30 cellular contexts compared by ENCODE assay signal in the genomic region with DNA sequence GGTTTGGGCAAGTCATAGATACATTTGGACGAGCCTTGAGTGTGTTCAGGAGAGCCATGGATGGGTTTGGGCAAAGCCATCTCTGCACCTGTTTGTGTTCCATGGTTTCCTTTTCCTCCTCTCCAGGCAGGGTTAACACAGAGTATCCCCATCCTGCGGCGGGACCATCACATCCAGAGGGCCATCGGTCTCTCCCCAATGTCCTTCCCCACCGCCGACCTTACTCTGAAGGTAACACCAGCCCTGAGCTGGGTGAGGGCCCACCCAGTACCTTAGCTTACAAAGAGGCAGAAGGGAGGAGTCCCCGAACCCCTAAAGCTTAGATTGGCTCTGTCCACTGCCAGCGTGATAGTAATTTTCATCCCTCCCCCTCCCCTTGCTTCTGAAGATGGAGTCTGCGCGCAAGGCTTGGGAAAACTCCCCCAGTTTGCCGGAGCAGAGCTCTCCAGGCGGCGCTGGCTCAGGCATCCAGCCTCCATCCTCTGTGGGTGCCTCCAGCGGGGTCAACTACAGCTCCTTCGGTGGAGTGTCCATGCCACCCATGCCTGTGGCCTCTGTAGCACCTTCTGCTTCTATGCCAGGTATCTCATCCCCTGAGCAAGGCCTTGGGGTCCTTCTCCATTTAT. TPM values are rescaled to one million over a fixed set of nuclear protein-coding genes. Genes with fewer than 3 reads are reported as not detected.
DNase-seq lines count a peak whose midpoint lies in the region; ATAC-seq and TF ChIP-seq lines count a peak whose summit lies in the region.
"Had no signal": no experiment of that assay in that cellular context is flagged by ENCODE, and none has a peak within 500 bp of the region (broad histone marks: within the 10 kb centered on the region; RNA-seq: fewer than 3 reads in every experiment).

No MANE protein-coding gene starts in this region.

- TF ChIP-seq CTCF in RWPE1 (conservative IDR thresholded peaks at IDR 0.05; ENCODE audit: low read depth) (no peak), spleen (IDR thresholded peaks at IDR 0.05 in 8 of 11, conservative IDR thresholded peaks at IDR 0.05 in 3 of 11) (no peak)

- H3K27me3 ChIP-seq in muscle layer of colon (ENCODE audit: control insufficient read depth in 1 of 2, insufficient read depth in 2 of 2, low read length in 2 of 2), result no peaks in the 10 kb centered on the region
- H3K27me3 ChIP-seq in spleen (replicated peaks in 1 of 7), result no peaks in the 10 kb centered on the region
- H3K27me3 ChIP-seq: colonic mucosa, thyroid gland, vagina had no signal

- CTCF ChIA-PET in RWPE1 (lab: Yijun Ruan, JAX), result interaction anchor here (0.5 to 0.6 kb wide), 3 partner anchors 29 to 996 kb away, joined by 3 to 4 read pairs (median 3); no protein-coding TSS in a partner anchor

- peaks cover 93% of the 10 kb centered on the region for H3K36me3 ChIP-seq in muscle layer of colon (ENCODE audit: insufficient read depth, low read length)
- H3K36me3 ChIP-seq in spleen, result peaks cover 3 to 100% (median 97%) of the 10 kb centered on the region in 6 donors

- no peak overlapping the region for H3K9ac ChIP-seq in muscle layer of colon (ENCODE audit: low read length)

- POLR2A ChIA-PET in activated naive CD8-positive, alpha-beta T cell treated with anti-CD3 and anti-CD28 coated beads, Interleukin-2, amount 10 ng/mL, durations not matched to agents 7 days and 5 days (lab: Charles Lee), result no interaction called here
- POLR2A ChIA-PET in RWPE1 (lab: Yijun Ruan, JAX; ENCODE audit: low non-redundant PET), result no interaction called here

- H3K4me3 Mint-ChIP-seq in activated naive CD8-positive, alpha-beta T cell treated with anti-CD3 and anti-CD28 coated beads, Interleukin-2, amount 10 ng/mL, durations not matched to agents 7 days and 5 days, result no peak overlapping the region
- no peak overlapping the region for H3K4me3 Mint-ChIP-seq in activated naive CD8-positive, alpha-beta T cell treated with anti-CD3 and anti-CD28 coated beads, Interleukin-2, amount 50 U/mL, for 24 hours
- H3K4me3 Mint-ChIP-seq: activated CD8-positive, alpha-beta memory T cell treated with anti-CD3 and anti-CD28 coated beads, Interleukin-2, amount 10 ng/mL, durations not matched to agents 7 days and 5 days; activated naive CD8-positive, alpha-beta T cell; activated T-helper 1 cell treated with anti-CD3 and anti-CD28 coated beads, Interleukin-12 subunit alpha, Interleukin-12 subunit beta, Interleukin-2, Interleukin-4 antibody, amounts not matched to agents 30 ng/mL and 10 ng/mL and 1 ng/mL, durations not matched to agents 14 hours and 24 hours and 36 hours; CD4-positive, alpha-beta T cell; mesothelial cell of epicardium; naive B cell; stimulated activated naive CD8-positive, alpha-beta T cell treated with anti-CD3 and anti-CD28 coated beads, Interleukin-15, Interleukin-2, amounts not matched to agents 100 ng/mL and 50 ng/mL, for 24 hours had no signal

- intact Hi-C loops in spleen (cut with DNase I; ENCODE audit: low total_unique reads), result loop anchor here (10.0 kb wide), 1 partner anchor 120 kb away; no protein-coding TSS in a partner anchor

- H3K4me3 ChIP-seq in muscle layer of colon (ENCODE audit: low read depth in 1 of 2, low read length in 2 of 2) (no peak overlapping the region), spleen (no peak overlapping the region)
- H3K4me3 ChIP-seq: A549, colonic mucosa, K562, thyroid gland, vagina had no signal

- DNase-seq in activated naive CD8-positive, alpha-beta T cell treated with anti-CD3 and anti-CD28 coated beads, Interleukin-2, amount 10 ng/mL, durations not matched to agents 7 days and 5 days, result no peak
- DNase-seq in activated naive CD8-positive, alpha-beta T cell treated with anti-CD3 and anti-CD28 coated beads, Interleukin-2, amount 50 U/mL, for 24 hours, result no peak
- DNase-seq in RWPE1 (ENCODE audit: low spot score) (no peak), spleen (peak; percentile 40), NCI-H1105 (lab: John Stamatoyannopoulos, UW) (no peak), activated gamma-delta T cell (lab: John Stamatoyannopoulos, UW) (no peak), COLO829 (ENCODE audit: low spot score) (no peak)
- DNase-seq: activated CD4-positive, alpha-beta T cell treated with anti-CD3 and anti-CD28 coated beads, Interleukin-2, amount 50 U/mL, for 4 hours; activated CD8-positive, alpha-beta memory T cell treated with anti-CD3 and anti-CD28 coated beads, Interleukin-2, amount 10 ng/mL, durations not matched to agents 7 days and 5 days; CD4-positive, alpha-beta T cell; colonic mucosa; effector CD4-positive, alpha-beta T cell; naive B cell; NCI-H1105 treated with DMSO at 0.1 percent for 48 hours; NCI-H187 treated with DMSO at 0.1 percent for 48 hours; NCI-H2171 treated with DMSO at 0.1 percent for 48 hours; NCI-H524; nucleus accumbens; PC-3; small intestine; T-helper 2 cell; thyroid gland had no signal

- 94 to 97% (median 96%) methylated on average over 14 to 15 of the region's 15 CpGs for WGBS in spleen, 5 donors

- H3K27ac Mint-ChIP-seq in activated naive CD8-positive, alpha-beta T cell treated with anti-CD3 and anti-CD28 coated beads, Interleukin-2, amount 10 ng/mL, durations not matched to agents 7 days and 5 days, result peak overlapping the region; percentile 34
- H3K27ac Mint-ChIP-seq in activated naive CD8-positive, alpha-beta T cell treated with anti-CD3 and anti-CD28 coated beads, Interleukin-2, amount 50 U/mL, for 24 hours, result no peak overlapping the region
- H3K27ac Mint-ChIP-seq: activated CD8-positive, alpha-beta memory T cell treated with anti-CD3 and anti-CD28 coated beads, Interleukin-2, amount 10 ng/mL, durations not matched to agents 7 days and 5 days; activated naive CD8-positive, alpha-beta T cell; activated T-helper 1 cell treated with anti-CD3 and anti-CD28 coated beads, Interleukin-12 subunit alpha, Interleukin-12 subunit beta, Interleukin-2, Interleukin-4 antibody, amounts not matched to agents 30 ng/mL and 10 ng/mL and 1 ng/mL, durations not matched to agents 14 hours and 24 hours and 36 hours; CD4-positive, alpha-beta T cell; mesothelial cell of epicardium; stimulated activated naive CD8-positive, alpha-beta T cell treated with anti-CD3 and anti-CD28 coated beads, Interleukin-15, Interleukin-2, amounts not matched to agents 100 ng/mL and 50 ng/mL, for 24 hours had no signal

- H3K4me1 Mint-ChIP-seq in activated naive CD8-positive, alpha-beta T cell treated with anti-CD3 and anti-CD28 coated beads, Interleukin-2, amount 10 ng/mL, durations not matched to agents 7 days and 5 days, result peaks cover 2% of the 10 kb centered on the region
- H3K4me1 Mint-ChIP-seq in activated naive CD8-positive, alpha-beta T cell treated with anti-CD3 and anti-CD28 coated beads, Interleukin-2, amount 50 U/mL, for 24 hours, result no peaks in the 10 kb centered on the region
- H3K4me1 Mint-ChIP-seq: activated CD8-positive, alpha-beta memory T cell treated with anti-CD3 and anti-CD28 coated beads, Interleukin-2, amount 10 ng/mL, durations not matched to agents 7 days and 5 days had no signal

- H3K4me1 ChIP-seq in muscle layer of colon (ENCODE audit: insufficient read depth, low read length), result peaks cover 27% of the 10 kb centered on the region
- H3K4me1 ChIP-seq in spleen, result no peaks in the 10 kb centered on the region
- H3K4me1 ChIP-seq: A549, colonic mucosa, thyroid gland had no signal

- ATAC-seq in activated naive CD8-positive, alpha-beta T cell treated with anti-CD3 and anti-CD28 coated beads, Interleukin-2, amount 10 ng/mL, durations not matched to agents 7 days and 5 days (ENCODE audit: low read depth), result no peak
- no peak for ATAC-seq in activated naive CD8-positive, alpha-beta T cell treated with anti-CD3 and anti-CD28 coated beads, Interleukin-2, amount 50 U/mL, for 24 hours
- ATAC-seq: A549; activated CD8-positive, alpha-beta memory T cell treated with anti-CD3 and anti-CD28 coated beads, Interleukin-2, amount 10 ng/mL, durations not matched to agents 7 days and 5 days; K562; PC-3 had no signal

- TF ChIP-seq POLR2A in spleen (IDR thresholded peaks at IDR 0.05), result no peak

- peaks cover 31% of the 10 kb centered on the region for H3K36me3 Mint-ChIP-seq in activated naive CD8-positive, alpha-beta T cell treated with anti-CD3 and anti-CD28 coated beads, Interleukin-2, amount 10 ng/mL, durations not matched to agents 7 days and 5 days
- H3K36me3 Mint-ChIP-seq in activated naive CD8-positive, alpha-beta T cell treated with anti-CD3 and anti-CD28 coated beads, Interleukin-2, amount 50 U/mL, for 24 hours (ENCODE audit: low read depth), result peaks cover 50% of the 10 kb centered on the region

- no peaks in the 10 kb centered on the region for H3K9me3 Mint-ChIP-seq in activated naive CD8-positive, alpha-beta T cell treated with anti-CD3 and anti-CD28 coated beads, Interleukin-2, amount 10 ng/mL, durations not matched to agents 7 days and 5 days
- no peaks in the 10 kb centered on the region for H3K9me3 Mint-ChIP-seq in activated naive CD8-positive, alpha-beta T cell treated with anti-CD3 and anti-CD28 coated beads, Interleukin-2, amount 50 U/mL, for 24 hours
- H3K9me3 Mint-ChIP-seq: activated T-helper 1 cell treated with anti-CD3 and anti-CD28 coated beads, Interleukin-12 subunit alpha, Interleukin-12 subunit beta, Interleukin-2, Interleukin-4 antibody, amounts not matched to agents 30 ng/mL and 10 ng/mL and 1 ng/mL, durations not matched to agents 14 hours and 24 hours and 36 hours; CD4-positive, alpha-beta T cell; mesothelial cell of epicardium; naive B cell; stimulated activated naive CD8-positive, alpha-beta T cell treated with anti-CD3 and anti-CD28 coated beads, Interleukin-15, Interleukin-2, amounts not matched to agents 100 ng/mL and 50 ng/mL, for 24 hours had no signal

- H3K27me3 Mint-ChIP-seq in activated naive CD8-positive, alpha-beta T cell treated with anti-CD3 and anti-CD28 coated beads, Interleukin-2, amount 10 ng/mL, durations not matched to agents 7 days and 5 days, result no peaks in the 10 kb centered on the region
- H3K27me3 Mint-ChIP-seq in activated naive CD8-positive, alpha-beta T cell treated with anti-CD3 and anti-CD28 coated beads, Interleukin-2, amount 50 U/mL, for 24 hours, result no peaks in the 10 kb centered on the region
- H3K27me3 Mint-ChIP-seq: activated CD8-positive, alpha-beta memory T cell treated with anti-CD3 and anti-CD28 coated beads, Interleukin-2, amount 10 ng/mL, durations not matched to agents 7 days and 5 days; activated naive CD8-positive, alpha-beta T cell; CD4-positive, alpha-beta T cell; naive B cell; stimulated activated naive CD8-positive, alpha-beta T cell treated with anti-CD3 and anti-CD28 coated beads, Interleukin-15, Interleukin-2, amounts not matched to agents 100 ng/mL and 50 ng/mL, for 24 hours had no signal

- peak overlapping the region; percentile 31 for H3K27ac ChIP-seq in RWPE1
- peak overlapping the region; percentile 1 for H3K27ac ChIP-seq in muscle layer of colon (ENCODE audit: low read depth, low read length)
- H3K27ac ChIP-seq in spleen, result no peak overlapping the region
- H3K27ac ChIP-seq: A549, colonic mucosa, thyroid gland, vagina had no signal

- H3K9me3 ChIP-seq in muscle layer of colon (ENCODE audit: low read length), result no peaks in the 10 kb centered on the region
- no peaks in the 10 kb centered on the region for H3K9me3 ChIP-seq in spleen
- H3K9me3 ChIP-seq: A549, colonic mucosa, thyroid gland, vagina had no signal

RNA-seq across cellular contexts. Expression of gene POMT1, which starts 18.0 kb away (rescaled TPM):
- 10 to 100 TPM; 44.0 to 51.4 TPM for total RNA-seq in activated naive CD8-positive, alpha-beta T cell treated with anti-CD3 and anti-CD28 coated beads, Interleukin-2, amount 10 ng/mL, durations not matched to agents 7 days and 5 days
- total RNA-seq in spleen, result 10 to 100 TPM; 24.5 to 45.8 (median 30.0) TPM
- polyA plus RNA-seq in spleen, result 10 to 100 TPM; 20.4 to 66.5 (median 47.5) TPM

RNA-seq across cellular contexts. Expression of gene UCK1, which starts 46.4 kb away (rescaled TPM):
- total RNA-seq in activated naive CD8-positive, alpha-beta T cell treated with anti-CD3 and anti-CD28 coated beads, Interleukin-2, amount 10 ng/mL, durations not matched to agents 7 days and 5 days, result 10 to 100 TPM; 30.6 to 38.8 TPM
- 10 to 100 TPM; 20.3 to 32.9 (median 25.0) TPM for total RNA-seq in spleen
- polyA plus RNA-seq in spleen, result 10 to 100 TPM; 21.1 to 24.2 (median 21.5) TPM

Comparison
In these comparisons a context has a peak if more than half of its experiments do, and no peak if none do; other contexts are left out.
1. H3K27ac ChIP-seq: peak in RWPE1 (single experiment) and muscle layer of colon (single experiment); none in spleen (0 of 8).